Comparison of ENCODE assay signal across 28 cellular contexts in genomic region chr9:82431121-82431520, GRCh38.
"Had no signal": no experiment of that assay in that cellular context is flagged by ENCODE, and none has a peak within 500 bp of the region (broad histone marks: within the 10 kb centered on the region; RNA-seq: fewer than 3 reads in every experiment).

No MANE protein-coding gene starts in this region.

- H3K36me3 ChIP-seq: colonic mucosa, esophagus muscularis mucosa, esophagus squamous epithelium, gastrocnemius medialis, gastroesophageal sphincter, heart left ventricle, heart right ventricle had no signal

- ATAC-seq: effector memory CD8-positive, alpha-beta T cell; esophagus mucosa; foreskin keratinocyte; gastrocnemius medialis; gastroesophageal sphincter; heart left ventricle; heart right ventricle had no signal

- H3K27ac ChIP-seq: colonic mucosa, coronary artery, dorsolateral prefrontal cortex, epithelial cell of prostate, esophagus muscularis mucosa, esophagus squamous epithelium, foreskin keratinocyte, gastrocnemius medialis, gastroesophageal sphincter, heart left ventricle, heart right ventricle had no signal

- FAIRE-seq: colon, endometrium, endothelial cell of umbilical vein, frontal cortex had no signal

- H3K4me1 ChIP-seq: colonic mucosa, esophagus muscularis mucosa, esophagus squamous epithelium, foreskin keratinocyte, gastrocnemius medialis, gastroesophageal sphincter, heart left ventricle, heart right ventricle had no signal

- H3K9me3 ChIP-seq: colonic mucosa, gastrocnemius medialis had no signal

- H3K4me3 ChIP-seq: colonic mucosa, coronary artery, dorsolateral prefrontal cortex, esophagus muscularis mucosa, esophagus squamous epithelium, gastrocnemius medialis, gastroesophageal sphincter, heart left ventricle, heart right ventricle had no signal

- DNase-seq: colonic mucosa; cortex of kidney; dermis blood vessel endothelial cell; dorsolateral prefrontal cortex; effector CD4-positive, alpha-beta T cell; effector CD8-positive, alpha-beta T cell; effector memory CD4-positive, alpha-beta T cell; effector memory CD8-positive, alpha-beta T cell; endodermal cell; erythroblast; esophagus squamous epithelium; foreskin fibroblast; foreskin keratinocyte; foreskin melanocyte; gastrocnemius medialis; glutamatergic neuron; head of caudate nucleus; heart left ventricle; heart right ventricle had no signal
